ENCODE assay signal across 22 cellular contexts in genomic region chr4:101823864-101824263, GRCh38.
"Had no signal": no experiment of that assay in that cellular context is flagged by ENCODE, and none has a peak within 500 bp of the region (broad histone marks: within the 10 kb centered on the region; RNA-seq: fewer than 3 reads in every experiment).

No MANE protein-coding gene starts in this region.

- H3K27ac Mint-ChIP-seq: natural killer cell, type B pancreatic cell had no signal

- DNase-seq: cortex of kidney; dorsolateral prefrontal cortex; effector CD8-positive, alpha-beta T cell; foreskin melanocyte; head of caudate nucleus; kidney; left cardiac atrium; left ventricle myocardium superior; mesendoderm; natural killer cell; ovary; sigmoid colon; small intestine; stimulated activated CD4-positive, alpha-beta T cell treated with anti-CD3 and anti-CD28 coated beads, Interleukin-12 subunit alpha, Interleukin-12 subunit beta, amount 100 ng/mL, for 4 hours; stimulated activated naive CD8-positive, alpha-beta T cell treated with anti-CD3 and anti-CD28 coated beads, Interleukin-15, Interleukin-2, amounts not matched to agents 100 U/mL and 50 U/mL, for 24 hours; thyroid gland had no signal

- H3K4me1 Mint-ChIP-seq: natural killer cell, neural crest cell had no signal

- H2AFZ ChIP-seq: hepatocyte had no signal

- H3K79me2 ChIP-seq: hepatocyte had no signal

- H3K36me3 Mint-ChIP-seq: natural killer cell, type B pancreatic cell had no signal

- H3K27me3 ChIP-seq: dorsolateral prefrontal cortex, hepatocyte, ovary, right atrium auricular region, sigmoid colon, suprapubic skin, thyroid gland had no signal

- H3K4me3 Mint-ChIP-seq: natural killer cell, neural crest cell, type B pancreatic cell had no signal

- ATAC-seq: left cardiac atrium; left ventricle myocardium superior; stimulated activated naive CD8-positive, alpha-beta T cell treated with anti-CD3 and anti-CD28 coated beads, Interleukin-15, Interleukin-2, amounts not matched to agents 100 U/mL and 50 U/mL, for 24 hours had no signal

- H3K4me3 ChIP-seq: dorsolateral prefrontal cortex, hepatocyte, lung, ovary, right atrium auricular region, sigmoid colon, suprapubic skin, thyroid gland had no signal

- H3K27me3 Mint-ChIP-seq: type B pancreatic cell had no signal

- H3K4me2 ChIP-seq: hepatocyte had no signal

- H3K9me3 ChIP-seq: ovary, sigmoid colon, suprapubic skin, thyroid gland had no signal

- H3K27ac ChIP-seq: dorsolateral prefrontal cortex, hepatocyte, ovary, right atrium auricular region, sigmoid colon, suprapubic skin, thyroid gland had no signal

- H3K36me3 ChIP-seq: ovary, right atrium auricular region, sigmoid colon, suprapubic skin, thyroid gland had no signal

- H3K4me1 ChIP-seq: right atrium auricular region, sigmoid colon, suprapubic skin, thyroid gland had no signal
